18 cellular contexts compared by ENCODE assay signal in genomic region chr12:117026921-117027250, GRCh38.
A peak's percentile ranks its signal among the peaks of the same experiment; 100 is the strongest.
DNase-seq lines count a peak whose midpoint lies in the region; ATAC-seq lines count a peak whose summit lies in the region.
"Had no signal": no experiment of that assay in that cellular context is flagged by ENCODE, and none has a peak within 500 bp of the region (broad histone marks: within the 10 kb centered on the region; RNA-seq: fewer than 3 reads in every experiment).

No MANE protein-coding gene starts in this region.

- H3K27ac Mint-ChIP-seq in activated naive CD8-positive, alpha-beta T cell treated with anti-CD3 and anti-CD28 coated beads, Interleukin-2, amount 10 ng/mL, durations not matched to agents 7 days and 5 days, result peak overlapping the region; percentile 73
- H3K27ac Mint-ChIP-seq in activated naive CD8-positive, alpha-beta T cell treated with anti-CD3 and anti-CD28 coated beads, Interleukin-2, amount 50 U/mL, for 24 hours, result no peak overlapping the region
- peak overlapping the region; percentile 80 for H3K27ac Mint-ChIP-seq in stimulated activated effector memory CD8-positive, alpha-beta T cell treated with anti-CD3 and anti-CD28 coated beads, Interleukin-12 subunit alpha, Interleukin-12 subunit beta, amount 100 ng/mL, for 72 hours

- H3K4me3 Mint-ChIP-seq in activated naive CD8-positive, alpha-beta T cell treated with anti-CD3 and anti-CD28 coated beads, Interleukin-2, amount 10 ng/mL, durations not matched to agents 7 days and 5 days, result no peak overlapping the region
- no peak overlapping the region for H3K4me3 Mint-ChIP-seq in activated naive CD8-positive, alpha-beta T cell treated with anti-CD3 and anti-CD28 coated beads, Interleukin-2, amount 50 U/mL, for 24 hours
- no peak overlapping the region for H3K4me3 Mint-ChIP-seq in stimulated activated effector memory CD8-positive, alpha-beta T cell treated with anti-CD3 and anti-CD28 coated beads, Interleukin-12 subunit alpha, Interleukin-12 subunit beta, amount 100 ng/mL, for 72 hours
- H3K4me3 Mint-ChIP-seq: CD8-positive, alpha-beta memory T cell had no signal

- no peak for ATAC-seq in activated naive CD8-positive, alpha-beta T cell treated with anti-CD3 and anti-CD28 coated beads, Interleukin-2, amount 10 ng/mL, durations not matched to agents 7 days and 5 days (ENCODE audit: low read depth)
- ATAC-seq in activated naive CD8-positive, alpha-beta T cell treated with anti-CD3 and anti-CD28 coated beads, Interleukin-2, amount 50 U/mL, for 24 hours, result no peak
- ATAC-seq in stimulated activated effector memory CD8-positive, alpha-beta T cell treated with anti-CD3 and anti-CD28 coated beads, Interleukin-12 subunit alpha, Interleukin-12 subunit beta, amount 100 ng/mL, for 72 hours, result no peak
- no peak for ATAC-seq in GM19395 (IDR thresholded peaks at IDR 0.05; ENCODE audit: unreplicated experiment)
- ATAC-seq: Right ventricle myocardium inferior had no signal

- H3K27me3 Mint-ChIP-seq in activated naive CD8-positive, alpha-beta T cell treated with anti-CD3 and anti-CD28 coated beads, Interleukin-2, amount 10 ng/mL, durations not matched to agents 7 days and 5 days, result no peaks in the 10 kb centered on the region
- no peaks in the 10 kb centered on the region for H3K27me3 Mint-ChIP-seq in activated naive CD8-positive, alpha-beta T cell treated with anti-CD3 and anti-CD28 coated beads, Interleukin-2, amount 50 U/mL, for 24 hours
- H3K27me3 Mint-ChIP-seq: CD8-positive, alpha-beta memory T cell had no signal

- POLR2A ChIA-PET in activated naive CD8-positive, alpha-beta T cell treated with anti-CD3 and anti-CD28 coated beads, Interleukin-2, amount 10 ng/mL, durations not matched to agents 7 days and 5 days (lab: Charles Lee), result interaction anchor here (1.0 kb wide), 1 partner anchor 98 kb away, joined by 3 read pairs; no protein-coding TSS in a partner anchor

- H3K9me3 Mint-ChIP-seq in activated naive CD8-positive, alpha-beta T cell treated with anti-CD3 and anti-CD28 coated beads, Interleukin-2, amount 10 ng/mL, durations not matched to agents 7 days and 5 days, result no peaks in the 10 kb centered on the region
- no peaks in the 10 kb centered on the region for H3K9me3 Mint-ChIP-seq in activated naive CD8-positive, alpha-beta T cell treated with anti-CD3 and anti-CD28 coated beads, Interleukin-2, amount 50 U/mL, for 24 hours
- H3K9me3 Mint-ChIP-seq in stimulated activated effector memory CD8-positive, alpha-beta T cell treated with anti-CD3 and anti-CD28 coated beads, Interleukin-12 subunit alpha, Interleukin-12 subunit beta, amount 100 ng/mL, for 72 hours, result no peaks in the 10 kb centered on the region
- H3K9me3 Mint-ChIP-seq: CD8-positive, alpha-beta memory T cell had no signal

- H3K4me1 Mint-ChIP-seq in activated naive CD8-positive, alpha-beta T cell treated with anti-CD3 and anti-CD28 coated beads, Interleukin-2, amount 10 ng/mL, durations not matched to agents 7 days and 5 days, result peaks cover 8% of the 10 kb centered on the region
- H3K4me1 Mint-ChIP-seq in activated naive CD8-positive, alpha-beta T cell treated with anti-CD3 and anti-CD28 coated beads, Interleukin-2, amount 50 U/mL, for 24 hours, result peaks cover 4% of the 10 kb centered on the region
- H3K4me1 Mint-ChIP-seq in stimulated activated effector memory CD8-positive, alpha-beta T cell treated with anti-CD3 and anti-CD28 coated beads, Interleukin-12 subunit alpha, Interleukin-12 subunit beta, amount 100 ng/mL, for 72 hours, result peaks cover 11% of the 10 kb centered on the region

- H3K36me3 Mint-ChIP-seq in activated naive CD8-positive, alpha-beta T cell treated with anti-CD3 and anti-CD28 coated beads, Interleukin-2, amount 10 ng/mL, durations not matched to agents 7 days and 5 days, result peaks cover 5% of the 10 kb centered on the region
- H3K36me3 Mint-ChIP-seq in activated naive CD8-positive, alpha-beta T cell treated with anti-CD3 and anti-CD28 coated beads, Interleukin-2, amount 50 U/mL, for 24 hours (ENCODE audit: low read depth), result peaks cover 14% of the 10 kb centered on the region
- peaks cover 26% of the 10 kb centered on the region for H3K36me3 Mint-ChIP-seq in stimulated activated effector memory CD8-positive, alpha-beta T cell treated with anti-CD3 and anti-CD28 coated beads, Interleukin-12 subunit alpha, Interleukin-12 subunit beta, amount 100 ng/mL, for 72 hours

- peak overlapping the region; percentile 38 for H3K27ac ChIP-seq in caudate nucleus (ENCODE audit: low read depth, low read length)
- H3K27ac ChIP-seq: C4-2B, SJSA1 had no signal

- DNase-seq in activated naive CD8-positive, alpha-beta T cell treated with anti-CD3 and anti-CD28 coated beads, Interleukin-2, amount 10 ng/mL, durations not matched to agents 7 days and 5 days, result no peak
- no peak for DNase-seq in activated naive CD8-positive, alpha-beta T cell treated with anti-CD3 and anti-CD28 coated beads, Interleukin-2, amount 50 U/mL, for 24 hours
- peak in 2 of 61 donors; percentile 24 to 48 for DNase-seq in caudate nucleus (lab: John Stamatoyannopoulos, UW)
- DNase-seq in stimulated activated effector memory CD8-positive, alpha-beta T cell treated with anti-CD3 and anti-CD28 coated beads, Interleukin-12 subunit alpha, Interleukin-12 subunit beta, amount 100 ng/mL, for 72 hours (ENCODE audit: low spot score in 2 of 2), result no peak
- no peak for DNase-seq in mucosa of gallbladder (ENCODE audit: low spot score)
- no peak for DNase-seq in islet precursor cell
- DNase-seq: CD8-positive, alpha-beta memory T cell; GDM1; MM.1S; NCI-H1048; NCI-H1417 treated with DMSO at 0.1 percent for 48 hours; NCI-H187; NCI-H446; NCI-H526 had no signal
